Comparison of ENCODE assay signal across 15 cellular contexts in genomic region chr2:205076405-205076804, GRCh38.
"Had no signal": no experiment of that assay in that cellular context is flagged by ENCODE, and none has a peak within 500 bp of the region (broad histone marks: within the 10 kb centered on the region; RNA-seq: fewer than 3 reads in every experiment).

No MANE protein-coding gene starts in this region.

- H3K4me1 ChIP-seq: body of pancreas, left ventricle myocardium inferior, tibial artery had no signal

- H3K27ac Mint-ChIP-seq: memory B cell, nephron progenitor cell had no signal

- H3K27me3 Mint-ChIP-seq: central memory CD8-positive, alpha-beta T cell; effector memory CD8-positive, alpha-beta T cell; memory B cell had no signal

- H2AFZ ChIP-seq: hepatocyte had no signal

- H3K27ac ChIP-seq: body of pancreas, hepatocyte, left ventricle myocardium inferior, ovary, tibial artery had no signal

- H3K4me3 Mint-ChIP-seq: central memory CD8-positive, alpha-beta T cell; effector memory CD8-positive, alpha-beta T cell; memory B cell; nephron progenitor cell had no signal

- H3K4me1 Mint-ChIP-seq: central memory CD8-positive, alpha-beta T cell; memory B cell; nephron progenitor cell had no signal

- H3K79me2 ChIP-seq: hepatocyte had no signal

- ATAC-seq: body of pancreas; effector memory CD8-positive, alpha-beta T cell had no signal

- H3K4me2 ChIP-seq: hepatocyte had no signal

- H3K27me3 ChIP-seq: body of pancreas, hepatocyte, tibial artery had no signal

- H3K4me3 ChIP-seq: body of pancreas, hepatocyte, left ventricle myocardium inferior, ovary, tibial artery had no signal

- DNase-seq: activated effector memory CD4-positive, alpha-beta T cell treated with Interleukin-2 at 50 U/mL for 16 hours; amniotic stem cell; body of pancreas; effector memory CD8-positive, alpha-beta T cell; kidney; left ventricle myocardium inferior; nephron progenitor cell; ovary; SIG-M5; stimulated activated CD4-positive, alpha-beta T cell treated with anti-CD3 and anti-CD28 coated beads, Interleukin-4, amount 100 ng/mL, for 1 hour; T1000; tibial artery had no signal

- H3K36me3 Mint-ChIP-seq: memory B cell had no signal

- H3K9me3 ChIP-seq: body of pancreas, left ventricle myocardium inferior, ovary, tibial artery had no signal

- H3K36me3 ChIP-seq: left ventricle myocardium inferior, ovary, tibial artery had no signal

- H3K9me3 Mint-ChIP-seq: central memory CD8-positive, alpha-beta T cell; effector memory CD8-positive, alpha-beta T cell; memory B cell; nephron progenitor cell had no signal
